In the genomic region with DNA sequence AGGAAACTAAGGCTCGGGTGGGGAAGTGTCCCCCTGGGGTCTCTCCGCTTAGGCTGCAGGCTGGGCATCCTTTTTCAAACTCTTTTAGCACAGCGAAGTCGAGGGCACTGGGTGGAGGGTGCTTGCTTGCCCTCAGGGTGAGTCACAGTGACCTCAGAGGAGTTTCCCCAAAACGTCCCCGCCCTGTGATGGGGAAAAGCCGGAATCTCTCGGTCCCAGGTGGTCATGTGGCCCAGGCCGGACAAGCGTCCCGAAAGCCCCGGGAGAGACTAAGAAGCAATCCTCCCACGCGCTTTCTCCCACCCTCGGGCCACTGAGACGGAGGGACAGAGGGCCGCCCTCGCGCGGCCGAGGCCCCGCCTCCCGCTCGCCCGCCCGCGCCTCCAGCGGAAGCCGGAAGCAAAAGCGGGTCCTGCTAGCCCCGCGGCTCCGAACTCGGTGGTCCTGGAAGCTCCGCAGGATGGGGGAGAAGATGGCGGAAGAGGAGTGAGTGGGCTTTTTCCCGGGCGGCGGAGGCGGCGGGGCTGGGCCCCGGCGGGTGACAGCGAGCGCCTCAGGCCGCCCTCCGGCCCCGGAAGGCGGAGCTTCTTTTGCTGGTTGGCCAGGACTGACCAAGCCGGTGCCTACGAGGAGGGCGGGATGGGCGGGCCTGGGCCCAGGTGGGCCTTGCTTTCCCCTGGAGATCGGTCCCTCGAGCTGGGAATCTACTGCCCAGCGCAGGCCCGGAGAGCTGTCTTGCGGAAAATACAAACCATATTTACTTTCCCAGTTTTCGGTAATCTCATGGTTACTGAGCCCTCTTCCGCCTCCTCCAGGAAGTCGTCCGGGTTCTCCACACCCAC, we compare ENCODE assay signal across 8 cellular contexts. TPM values are rescaled to one million over a fixed set of nuclear protein-coding genes. Genes with fewer than 3 reads are reported as not detected.
A peak's percentile ranks its signal among the peaks of the same experiment; 100 is the strongest.
DNase-seq lines count a peak whose midpoint lies in the region; ATAC-seq and TF ChIP-seq lines count a peak whose summit lies in the region.

A gene with protein sequence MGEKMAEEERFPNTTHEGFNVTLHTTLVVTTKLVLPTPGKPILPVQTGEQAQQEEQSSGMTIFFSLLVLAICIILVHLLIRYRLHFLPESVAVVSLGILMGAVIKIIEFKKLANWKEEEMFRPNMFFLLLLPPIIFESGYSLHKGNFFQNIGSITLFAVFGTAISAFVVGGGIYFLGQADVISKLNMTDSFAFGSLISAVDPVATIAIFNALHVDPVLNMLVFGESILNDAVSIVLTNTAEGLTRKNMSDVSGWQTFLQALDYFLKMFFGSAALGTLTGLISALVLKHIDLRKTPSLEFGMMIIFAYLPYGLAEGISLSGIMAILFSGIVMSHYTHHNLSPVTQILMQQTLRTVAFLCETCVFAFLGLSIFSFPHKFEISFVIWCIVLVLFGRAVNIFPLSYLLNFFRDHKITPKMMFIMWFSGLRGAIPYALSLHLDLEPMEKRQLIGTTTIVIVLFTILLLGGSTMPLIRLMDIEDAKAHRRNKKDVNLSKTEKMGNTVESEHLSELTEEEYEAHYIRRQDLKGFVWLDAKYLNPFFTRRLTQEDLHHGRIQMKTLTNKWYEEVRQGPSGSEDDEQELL (plus strand): TSS at position 366 of the 842 bp plus-strand sequence. CDS start 95 bp downstream, at position 461.

- no peaks in the 10 kb centered on the region for H3K27me3 ChIP-seq in thymus (ENCODE audit: control insufficient read depth, insufficient read depth)

- H3K4me1 Mint-ChIP-seq in activated naive CD8-positive, alpha-beta T cell (ENCODE audit: low read depth) = peaks cover 36% of the 10 kb centered on the region
- H3K4me1 Mint-ChIP-seq in osteocyte (ENCODE audit: unreplicated experiment) = peaks cover 23% of the 10 kb centered on the region

- peaks cover 3% of the 10 kb centered on the region for H3K36me3 Mint-ChIP-seq in activated naive CD8-positive, alpha-beta T cell
- H3K36me3 Mint-ChIP-seq in osteocyte (ENCODE audit: unreplicated experiment) = peaks cover 18% of the 10 kb centered on the region

- DNase-seq in GM10266 (ENCODE audit: extremely low spot score) (peak; percentile 84), NB4 (ENCODE audit: low read depth) (peak; percentile 96), SKM-1 (lab: John Stamatoyannopoulos, UW; ENCODE audit: unreplicated experiment) (peak; percentile 68), head of caudate nucleus (peak; percentile 80 to 97 (median 91)), osteocyte (ENCODE audit: extremely low spot score, unreplicated experiment) (peak; percentile 94)

- intact Hi-C loops in head of caudate nucleus (cut with DNase I) = loop anchor here (2.0 to 5.0 kb wide), 2 partner anchors 40 to 100 kb away; partner anchors contain the start of gene B4GALT5

- ATAC-seq in HG02571 (IDR thresholded peaks at IDR 0.05; ENCODE audit: unreplicated experiment) = peak; percentile 78

- H3K9me3 ChIP-seq in thymus (ENCODE audit: control insufficient read depth) = no peaks in the 10 kb centered on the region

- peak within 1 kb of the TSS; percentile 64 for H3K27ac ChIP-seq in thymus (ENCODE audit: low read depth)

- no peaks in the 10 kb centered on the region for H3K27me3 Mint-ChIP-seq in activated naive CD8-positive, alpha-beta T cell
- H3K27me3 Mint-ChIP-seq in osteocyte (ENCODE audit: unreplicated experiment) = no peaks in the 10 kb centered on the region

- peaks cover 5% of the 10 kb centered on the region for H3K36me3 ChIP-seq in thymus (ENCODE audit: control insufficient read depth, insufficient read depth)

- TF ChIP-seq CTCF in GM10266 (IDR thresholded peaks at IDR 0.05; ENCODE audit: control insufficient read depth, insufficient read depth, low read depth, missing control alignments) (no peak), NB4 (IDR thresholded peaks at IDR 0.05; ENCODE audit: low read depth, low read length) (peak; percentile 4), osteocyte (IDR thresholded peaks at IDR 0.05) (peak; percentile 58)

- under 1% methylated on average over 62 of the region's 62 CpGs for WGBS in thymus

- H3K4me1 ChIP-seq in thymus (ENCODE audit: control insufficient read depth, insufficient read depth, low read length) = peaks cover 12% of the 10 kb centered on the region

- no peaks in the 10 kb centered on the region for H3K9me3 Mint-ChIP-seq in activated naive CD8-positive, alpha-beta T cell (ENCODE audit: low read depth)
- H3K9me3 Mint-ChIP-seq in osteocyte (ENCODE audit: unreplicated experiment) = no peaks in the 10 kb centered on the region

- H3K27ac Mint-ChIP-seq in activated naive CD8-positive, alpha-beta T cell = peak within 1 kb of the TSS; percentile 98
- H3K27ac Mint-ChIP-seq in osteocyte (ENCODE audit: unreplicated experiment) = peak within 1 kb of the TSS; percentile 92

- TF ChIP-seq POLR2A in NB4 (IDR thresholded peaks at IDR 0.05; ENCODE audit: extremely low read depth, insufficient read length) = peak; percentile 70

- H3K4me3 ChIP-seq in NB4 (ENCODE audit: low read depth, low read length) (peak within 1 kb of the TSS; percentile 91), thymus (ENCODE audit: low read length) (peak within 1 kb of the TSS; percentile 87)

- H3K4me3 Mint-ChIP-seq in activated naive CD8-positive, alpha-beta T cell = peak within 1 kb of the TSS; percentile 96
- peak within 1 kb of the TSS; percentile 89 for H3K4me3 Mint-ChIP-seq in osteocyte (ENCODE audit: unreplicated experiment)

RNA-seq across cellular contexts. Expression of the gene that starts here (rescaled TPM):
- 9.7 and 10.9 TPM in 2 replicates for total RNA-seq in osteocyte
- 14.1 TPM for polyA plus RNA-seq in thymus

Comparison
In these comparisons a context has a peak if more than half of its experiments do, and no peak if none do; other contexts are left out.
1. Peak in every context shown above with its lines: DNase-seq, ATAC-seq, H3K4me3 ChIP-seq and H3K27ac ChIP-seq.